In the genomic region with DNA sequence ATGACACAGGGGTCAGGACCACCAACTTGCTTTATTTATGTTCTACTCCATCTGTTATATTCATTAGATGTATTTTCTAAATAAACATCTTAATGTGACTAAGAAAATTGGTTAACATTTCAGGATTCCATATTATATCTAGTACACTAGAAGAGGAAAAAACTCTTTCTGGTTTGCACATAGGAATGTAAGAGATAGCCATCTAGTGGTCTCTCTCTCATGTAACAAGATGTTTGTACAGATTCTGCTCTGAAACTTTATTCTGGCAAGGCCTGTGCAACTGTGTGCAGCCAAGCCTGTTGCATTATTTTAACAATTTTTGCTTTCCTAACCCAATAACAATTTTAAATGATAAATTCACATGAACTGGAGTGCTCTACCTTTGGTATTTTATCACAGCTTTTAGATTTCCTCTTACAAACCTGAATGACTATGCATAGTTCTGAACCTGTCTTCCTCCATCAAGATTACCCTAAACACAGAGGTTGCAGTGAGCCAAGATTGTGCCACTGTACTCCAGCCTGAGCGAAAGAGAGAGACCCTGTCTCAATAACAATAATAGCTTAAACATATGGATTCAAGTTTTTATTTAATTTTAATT, we compare ENCODE assay signal across 8 cellular contexts.
DNase-seq lines count a peak whose midpoint lies in the region; ATAC-seq and TF ChIP-seq lines count a peak whose summit lies in the region.

No MANE protein-coding gene starts in this region.

- no peak overlapping the region for H2AFZ ChIP-seq in parathyroid adenoma

- no peak overlapping the region for H3K4me2 ChIP-seq in parathyroid adenoma (ENCODE audit: low read length)

- TF ChIP-seq CTCF in BJ (IDR thresholded peaks at IDR 0.05; ENCODE audit: insufficient read depth, low read depth, low read length) = peak; percentile 63
- peak; percentile 42 to 60 (median 57) for TF ChIP-seq CTCF in esophagus muscularis mucosa (IDR thresholded peaks at IDR 0.05)
- peak; percentile 30 for TF ChIP-seq CTCF in parathyroid adenoma (IDR thresholded peaks at IDR 0.05)

- POLR2A ChIA-PET in BJ (lab: Charles Lee) = no interaction called here

- H3K4me1 ChIP-seq in esophagus muscularis mucosa (peaks cover 0 to 3% (median 0%) of the 10 kb centered on the region in 4 donors), parathyroid adenoma (no peaks in the 10 kb centered on the region)

- 69% methylated on average over 1 of the region's 1 CpG for WGBS in esophagus muscularis mucosa

- no peak for TF ChIP-seq POLR2A in esophagus muscularis mucosa (IDR thresholded peaks at IDR 0.05; ENCODE audit: low read depth)

- H3K9me3 ChIP-seq in esophagus muscularis mucosa (no peaks in the 10 kb centered on the region), parathyroid adenoma (ENCODE audit: control insufficient read depth, low read length) (no peaks in the 10 kb centered on the region)

- H3K9ac ChIP-seq in parathyroid adenoma = no peak overlapping the region

- intact Hi-C loops in esophagus muscularis mucosa (cut with DNase I) = loop anchor here (2.0 kb wide), 1 partner anchor 191 kb away; no protein-coding TSS in a partner anchor

- peaks cover 2% of the 10 kb centered on the region for H3K36me3 ChIP-seq in BJ (ENCODE audit: control insufficient read depth, insufficient read depth, low read length)
- H3K36me3 ChIP-seq in esophagus muscularis mucosa = peaks cover 0 to 17% (median 4%) of the 10 kb centered on the region in 4 donors
- H3K36me3 ChIP-seq in parathyroid adenoma (ENCODE audit: control insufficient read depth, insufficient read depth, low read length) = no peaks in the 10 kb centered on the region

- CTCF ChIA-PET in BJ (lab: Yijun Ruan, JAX) = interaction anchor here (0.6 to 3.9 kb wide), 14 partner anchors 11 to 726 kb away, joined by 3 to 16 read pairs (median 3); no protein-coding TSS in a partner anchor

- no peaks in the 10 kb centered on the region for H3K27me3 ChIP-seq in BJ (ENCODE audit: control insufficient read depth, insufficient read depth, low read length)
- no peaks in the 10 kb centered on the region for H3K27me3 ChIP-seq in esophagus muscularis mucosa
- no peaks in the 10 kb centered on the region for H3K27me3 ChIP-seq in parathyroid adenoma (ENCODE audit: control insufficient read depth, insufficient read depth, low read length)

- no peak for TF ChIP-seq EP300 in esophagus muscularis mucosa (IDR thresholded peaks at IDR 0.05)

- H3K79me2 ChIP-seq in parathyroid adenoma = no peaks in the 10 kb centered on the region

- H3K4me3 ChIP-seq in BJ (ENCODE audit: low read depth, low read length) (no peak overlapping the region), esophagus muscularis mucosa (no peak overlapping the region), parathyroid adenoma (ENCODE audit: low read depth, low read length) (no peak overlapping the region)

- DNase-seq in BJ (ENCODE audit: low read depth) = peak; percentile 4
- peak; percentile 21 for DNase-seq in NCI-H526 treated with DMSO at 0.1 percent for 48 hours (lab: John Stamatoyannopoulos, UW)
- no peak for DNase-seq in esophagus muscularis mucosa (ENCODE audit: extremely low spot score)
- no peak for DNase-seq in stimulated activated CD8-positive, alpha-beta memory T cell treated with anti-CD3 and anti-CD28 coated beads, Interleukin-4, amount 100 ng/mL, for 48 hours
- DNase-seq in activated CD8-positive, alpha-beta memory T cell treated with anti-CD3 and anti-CD28 coated beads, Interleukin-2, amount 50 U/mL, for 4 hours = no peak

- ATAC-seq in GM19372 (IDR thresholded peaks at IDR 0.05; ENCODE audit: low read depth, unreplicated experiment) (peak; percentile 57), GM18520 (IDR thresholded peaks at IDR 0.05; ENCODE audit: unreplicated experiment) (no peak)

- H3K27ac ChIP-seq in esophagus muscularis mucosa (replicated peaks in 1 of 4) (no peak overlapping the region), parathyroid adenoma (no peak overlapping the region)

Comparison
In these comparisons a context has a peak if more than half of its experiments do, and no peak if none do; other contexts are left out.
1. DNase-seq: peak in BJ (single experiment) and NCI-H526 treated with DMSO at 0.1 percent for 48 hours (single experiment); none in esophagus muscularis mucosa (single experiment), stimulated activated CD8-positive, alpha-beta memory T cell treated with anti-CD3 and anti-CD28 coated beads, Interleukin-4, amount 100 ng/mL, for 48 hours (single experiment) and activated CD8-positive, alpha-beta memory T cell treated with anti-CD3 and anti-CD28 coated beads, Interleukin-2, amount 50 U/mL, for 4 hours (single experiment).
2. Peak in every context shown above with its lines, with median percentiles within 50 percentile points of each other: CTCF ChIP-seq.